ENCODE assay signal across 15 cellular contexts in genomic region chr1:5943373-5944068, GRCh38. TPM values are rescaled to one million over a fixed set of nuclear protein-coding genes. Genes with fewer than 3 reads are reported as not detected.
DNase-seq lines count a peak whose midpoint lies in the region; ATAC-seq and TF ChIP-seq lines count a peak whose summit lies in the region.
"Had no signal": no experiment of that assay in that cellular context is flagged by ENCODE, and none has a peak within 500 bp of the region (broad histone marks: within the 10 kb centered on the region; RNA-seq: fewer than 3 reads in every experiment).

No MANE protein-coding gene starts in this region.

- peaks cover 14% of the 10 kb centered on the region for H3K4me1 ChIP-seq in adipocyte (ENCODE audit: control insufficient read depth, insufficient read depth, low read length)

- no peaks in the 10 kb centered on the region for H3K4me1 Mint-ChIP-seq in activated CD8-positive, alpha-beta memory T cell treated with anti-CD3 and anti-CD28 coated beads, Interleukin-2, amount 10 ng/mL, durations not matched to agents 7 days and 5 days
- H3K4me1 Mint-ChIP-seq in type B pancreatic cell (ENCODE audit: unreplicated experiment), result no peaks in the 10 kb centered on the region
- H3K4me1 Mint-ChIP-seq: IgD-negative memory B cell had no signal

- H3K36me3 Mint-ChIP-seq in activated CD8-positive, alpha-beta memory T cell treated with anti-CD3 and anti-CD28 coated beads, Interleukin-2, amount 10 ng/mL, durations not matched to agents 7 days and 5 days, result peaks cover 5% of the 10 kb centered on the region
- peaks cover 30% of the 10 kb centered on the region for H3K36me3 Mint-ChIP-seq in type B pancreatic cell

- ATAC-seq in activated CD8-positive, alpha-beta memory T cell treated with anti-CD3 and anti-CD28 coated beads, Interleukin-2, amount 10 ng/mL, durations not matched to agents 7 days and 5 days, result no peak
- ATAC-seq: PC-3 had no signal

- no peak for TF ChIP-seq CTCF in type B pancreatic cell (conservative IDR thresholded peaks at IDR 0.05)

- no peaks in the 10 kb centered on the region for H3K27me3 ChIP-seq in adipocyte (replicated peaks; ENCODE audit: control insufficient read depth, insufficient read depth, low read length)

- CTCF ChIA-PET in activated CD8-positive, alpha-beta memory T cell treated with anti-CD3 and anti-CD28 coated beads, Interleukin-2, amount 10 ng/mL, durations not matched to agents 7 days and 5 days (lab: Charles Lee), result no interaction called here

- H3K4me3 ChIP-seq in adipocyte (ENCODE audit: low read length), result no peak overlapping the region

- DNase-seq in activated CD8-positive, alpha-beta memory T cell treated with anti-CD3 and anti-CD28 coated beads, Interleukin-2, amount 10 ng/mL, durations not matched to agents 7 days and 5 days, result peak; percentile 33
- no peak for DNase-seq in activated CD8-positive, alpha-beta memory T cell treated with anti-CD3 and anti-CD28 coated beads, Interleukin-2, amount 50 U/mL, for 4 hours
- no peak for DNase-seq in adipocyte (ENCODE audit: low read depth)
- DNase-seq in medulla oblongata (ENCODE audit: extremely low spot score), result peak; percentile 25
- peak; percentile 20 for DNase-seq in type B pancreatic cell (ENCODE audit: extremely low spot score, unreplicated experiment)
- DNase-seq in NCI-H345 (lab: John Stamatoyannopoulos, UW), result no peak
- no peak for DNase-seq in 8988T
- DNase-seq in NCI-H526 treated with DMSO at 0.1 percent for 48 hours (lab: John Stamatoyannopoulos, UW), result no peak
- DNase-seq: DMS53, HCEC 1CT, NCI-H1417, NCI-H2029, NCI-H510A treated with DMSO at 0.1 percent for 48 hours, PC-3 had no signal

- H3K9ac ChIP-seq in adipocyte (ENCODE audit: low read length), result peak overlapping the region; percentile 5

- no peaks in the 10 kb centered on the region for H3K9me3 ChIP-seq in adipocyte (ENCODE audit: control insufficient read depth, low read length)

- H3K27ac Mint-ChIP-seq in activated CD8-positive, alpha-beta memory T cell treated with anti-CD3 and anti-CD28 coated beads, Interleukin-2, amount 10 ng/mL, durations not matched to agents 7 days and 5 days, result no peak overlapping the region
- no peak overlapping the region for H3K27ac Mint-ChIP-seq in type B pancreatic cell
- H3K27ac Mint-ChIP-seq: IgD-negative memory B cell had no signal

- no peak overlapping the region for H3K4me3 Mint-ChIP-seq in activated CD8-positive, alpha-beta memory T cell treated with anti-CD3 and anti-CD28 coated beads, Interleukin-2, amount 10 ng/mL, durations not matched to agents 7 days and 5 days
- no peak overlapping the region for H3K4me3 Mint-ChIP-seq in type B pancreatic cell

- no peaks in the 10 kb centered on the region for H3K9me3 Mint-ChIP-seq in activated CD8-positive, alpha-beta memory T cell treated with anti-CD3 and anti-CD28 coated beads, Interleukin-2, amount 10 ng/mL, durations not matched to agents 7 days and 5 days (ENCODE audit: low read depth)
- no peaks in the 10 kb centered on the region for H3K9me3 Mint-ChIP-seq in type B pancreatic cell
- H3K9me3 Mint-ChIP-seq: IgD-negative memory B cell had no signal

- H3K27me3 Mint-ChIP-seq in activated CD8-positive, alpha-beta memory T cell treated with anti-CD3 and anti-CD28 coated beads, Interleukin-2, amount 10 ng/mL, durations not matched to agents 7 days and 5 days, result no peaks in the 10 kb centered on the region
- no peaks in the 10 kb centered on the region for H3K27me3 Mint-ChIP-seq in type B pancreatic cell
- H3K27me3 Mint-ChIP-seq: IgD-negative memory B cell had no signal

- peaks cover 20% of the 10 kb centered on the region for H3K36me3 ChIP-seq in adipocyte (ENCODE audit: control insufficient read depth, insufficient read depth, low read length, severe bottlenecking)

RNA-seq across cellular contexts. Expression of gene NPHP4, which starts 48.7 kb away (rescaled TPM):
- total RNA-seq in activated CD8-positive, alpha-beta memory T cell treated with anti-CD3 and anti-CD28 coated beads, Interleukin-2, amount 10 ng/mL, durations not matched to agents 7 days and 5 days, result 10 to 100 TPM; 15.4 to 20.3 TPM
- total RNA-seq in type B pancreatic cell (ENCODE audit: low replicate concordance), result 10.3 and 21.7 TPM in 2 replicates

Comparison
In these comparisons a context has a peak if more than half of its experiments do, and no peak if none do; other contexts are left out.
1. DNase-seq: peak in activated CD8-positive, alpha-beta memory T cell treated with anti-CD3 and anti-CD28 coated beads, Interleukin-2, amount 10 ng/mL, durations not matched to agents 7 days and 5 days (single experiment), medulla oblongata (single experiment) and type B pancreatic cell (single experiment); none in activated CD8-positive, alpha-beta memory T cell treated with anti-CD3 and anti-CD28 coated beads, Interleukin-2, amount 50 U/mL, for 4 hours (single experiment), adipocyte (single experiment), NCI-H345 (single experiment), 8988T (single experiment) and NCI-H526 treated with DMSO at 0.1 percent for 48 hours (single experiment).